21 cellular contexts compared by ENCODE assay signal in the genomic region with DNA sequence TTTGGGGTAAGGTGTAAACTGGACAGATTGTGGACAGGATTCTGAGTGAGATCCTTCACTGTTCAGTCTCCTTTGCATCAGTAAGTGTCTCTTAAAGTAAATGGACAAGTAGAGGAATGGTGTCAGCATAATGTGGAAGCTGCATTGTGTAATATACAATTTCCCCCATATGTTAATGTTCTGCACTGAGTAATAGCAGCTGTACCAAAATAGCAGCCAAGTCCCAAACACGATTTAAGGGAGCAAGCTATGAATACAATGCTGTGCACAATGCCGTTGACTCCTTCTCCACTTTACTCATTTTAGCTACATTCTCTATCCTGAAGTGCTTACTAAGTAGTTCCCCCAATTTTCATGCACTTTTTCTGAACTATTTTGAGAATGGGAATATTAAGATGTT.
"Had no signal": no experiment of that assay in that cellular context is flagged by ENCODE, and none has a peak within 500 bp of the region (broad histone marks: within the 10 kb centered on the region; RNA-seq: fewer than 3 reads in every experiment).

No MANE protein-coding gene starts in this region.

- H3K9me3 ChIP-seq: ascending aorta, right atrium auricular region, transverse colon had no signal

- H3K4me3 ChIP-seq: ascending aorta, right atrium auricular region, transverse colon had no signal

- H3K4me1 ChIP-seq: ascending aorta, right atrium auricular region, transverse colon had no signal

- ATAC-seq: activated naive CD8-positive, alpha-beta T cell treated with anti-CD3 and anti-CD28 coated beads, Interleukin-2, amount 50 U/mL, for 24 hours; activated T-helper 17 cell treated with anti-CD3 and anti-CD28 coated beads, Interleukin-2, amount 50 U/mL, for 72 hours; effector memory CD8-positive, alpha-beta T cell had no signal

- DNase-seq: activated CD4-positive, alpha-beta T cell treated with anti-CD3 and anti-CD28 coated beads, Interleukin-2, amount 50 U/mL, for 4 hours; activated CD4-positive, CD25-positive, alpha-beta regulatory T cell treated with anti-CD3 and anti-CD28 coated beads, Interleukin-2, amount 50 U/mL, for 72 hours; activated naive CD4-positive, alpha-beta T cell treated with anti-CD3 and anti-CD28 coated beads for 36 hours; activated naive CD8-positive, alpha-beta T cell treated with anti-CD3 and anti-CD28 coated beads, Interleukin-2, amount 50 U/mL, for 24 hours; activated T-cell treated with anti-CD3 and anti-CD28 coated beads for 4 hours; dermis blood vessel endothelial cell; effector memory CD8-positive, alpha-beta T cell; erythroblast; foreskin melanocyte; head of caudate nucleus; small intestine; stimulated activated CD4-positive, alpha-beta T cell treated with anti-CD3 and anti-CD28 coated beads, Interleukin-4, amount 100 ng/mL, for 24 hours; stimulated activated CD8-positive, alpha-beta memory T cell treated with anti-CD3 and anti-CD28 coated beads, Interleukin-4, amount 100 ng/mL, for 48 hours; stimulated activated naive CD4-positive, alpha-beta T cell treated with Interleukin-2 at 50 U/mL for 16 hours; substantia nigra; T-helper 1 cell; T1000; transverse colon had no signal

- H3K36me3 ChIP-seq: ascending aorta, right atrium auricular region, transverse colon had no signal

- H3K27ac ChIP-seq: ascending aorta, right atrium auricular region, transverse colon had no signal

- H3K27me3 ChIP-seq: ascending aorta, right atrium auricular region had no signal
